In genomic region chr10:97683556-97684357, GRCh38 we compare ENCODE assay signal across 9 cellular contexts. TPM values are rescaled to one million over a fixed set of nuclear protein-coding genes. Genes with fewer than 3 reads are reported as not detected.
DNase-seq lines count a peak whose midpoint lies in the region; ATAC-seq and TF ChIP-seq lines count a peak whose summit lies in the region.
"Had no signal": no experiment of that assay in that cellular context is flagged by ENCODE, and none has a peak within 500 bp of the region (broad histone marks: within the 10 kb centered on the region; RNA-seq: fewer than 3 reads in every experiment).

No MANE protein-coding gene starts in this region.

- DNase-seq in Calu3 (peak; percentile 20), PC-9 (peak; percentile 43 to 56), epithelial cell of esophagus (ENCODE audit: low read depth) (peak; percentile 61), osteocyte (ENCODE audit: extremely low spot score, unreplicated experiment) (no peak), NAMALWA (ENCODE audit: low spot score) (no peak), RPMI8226 (no peak)
- DNase-seq in effector CD8-positive, alpha-beta T cell (lab: John Stamatoyannopoulos, UW), result no peak
- DNase-seq: NCI-H1436 had no signal

- H3K9me3 Mint-ChIP-seq in Calu3 (ENCODE audit: low read depth, unreplicated experiment) (no peaks in the 10 kb centered on the region), osteocyte (ENCODE audit: unreplicated experiment) (no peaks in the 10 kb centered on the region)

- POLR2A ChIA-PET in PC-9 (lab: Charles Lee; ENCODE audit: unreplicated experiment), result interaction anchor here (0.5 to 0.8 kb wide), 3 partner anchors 31 to 60 kb away, joined by 3 to 7 read pairs (median 5); no protein-coding TSS in a partner anchor

- H3K27ac Mint-ChIP-seq in Calu3 (ENCODE audit: unreplicated experiment) (peak overlapping the region; percentile 44), osteocyte (ENCODE audit: unreplicated experiment) (peak overlapping the region; percentile 47)

- TF ChIP-seq CTCF in Calu3 (IDR thresholded peaks at IDR 0.05; ENCODE audit: unreplicated experiment) (no peak), PC-9 (conservative IDR thresholded peaks at IDR 0.05) (no peak), epithelial cell of esophagus (IDR thresholded peaks at IDR 0.05; ENCODE audit: insufficient read depth, low read depth, low read length, missing control alignments) (peak; percentile 8), osteocyte (IDR thresholded peaks at IDR 0.05) (no peak)

- H3K79me2 ChIP-seq in PC-9 (ENCODE audit: low read depth), result peaks cover 60% of the 10 kb centered on the region

- H3K4me3 Mint-ChIP-seq in Calu3 (ENCODE audit: low read depth, unreplicated experiment) (peak overlapping the region; percentile 73), osteocyte (ENCODE audit: unreplicated experiment) (no peak overlapping the region)

- no peaks in the 10 kb centered on the region for H3K27me3 ChIP-seq in PC-9 (ENCODE audit: insufficient read depth, low read depth)

- CTCF ChIA-PET in Calu3 (lab: Charles Lee) (interaction anchor here (1.1 to 2.2 kb wide), 3 partner anchors 10 to 30 kb away, joined by 3 to 9 read pairs (median 7); partner anchors contain the start of gene MARVELD1), PC-9 (lab: Charles Lee) (interaction anchor here (0.7 to 1.1 kb wide), 2 partner anchors 18 to 109 kb away, joined by 3 to 4 read pairs; no protein-coding TSS in a partner anchor)

- no peaks in the 10 kb centered on the region for H3K36me3 ChIP-seq in PC-9 (ENCODE audit: low read depth)

- H3K4me1 ChIP-seq in PC-9 (replicated peaks; ENCODE audit: insufficient read depth), result peaks cover 39% of the 10 kb centered on the region

- no peak for ATAC-seq in HG03175 (IDR thresholded peaks at IDR 0.05; ENCODE audit: unreplicated experiment)

- no peak overlapping the region for H2AFZ ChIP-seq in PC-9

- no peaks in the 10 kb centered on the region for H4K20me1 ChIP-seq in PC-9 (ENCODE audit: insufficient read depth)

- peak overlapping the region; percentile 84 for H3K4me2 ChIP-seq in PC-9

- H3K9me2 ChIP-seq in PC-9 (ENCODE audit: insufficient read depth), result no peaks in the 10 kb centered on the region

- no peaks in the 10 kb centered on the region for H3K9me3 ChIP-seq in PC-9 (ENCODE audit: insufficient read depth, low read depth)

- peak overlapping the region; percentile 63 for H3K27ac ChIP-seq in PC-9

- intact Hi-C loops in Calu3 (cut with micrococcal nuclease; ENCODE audit: unreplicated experiment), result no loop called here
- intact Hi-C loops in PC-9 (cut with micrococcal nuclease; ENCODE audit: unreplicated experiment), result loop anchor here (10.0 kb wide), 1 partner anchor 201 kb away; no protein-coding TSS in a partner anchor

- peaks cover 36% of the 10 kb centered on the region for H3F3A ChIP-seq in PC-9 (ENCODE audit: insufficient read depth, low read depth)

- H3K4me1 Mint-ChIP-seq in Calu3 (ENCODE audit: low read depth, unreplicated experiment) (peaks cover 22% of the 10 kb centered on the region), osteocyte (ENCODE audit: unreplicated experiment) (peaks cover 47% of the 10 kb centered on the region)

- BruUV-seq in Calu3 (replicated peaks; lab: Mats Ljungman, UMichigan) (no TSS peak), PC-9 (replicated peaks; lab: Mats Ljungman, UMichigan) (no TSS peak)

- peaks cover 27% of the 10 kb centered on the region for H3K36me3 Mint-ChIP-seq in Calu3 (ENCODE audit: insufficient read depth, unreplicated experiment)
- H3K36me3 Mint-ChIP-seq in osteocyte (ENCODE audit: unreplicated experiment), result no peaks in the 10 kb centered on the region

- H3K4me3 ChIP-seq in PC-9 (peak overlapping the region; percentile 39; the same call in 1 of the 2 replicates), epithelial cell of esophagus (ENCODE audit: low read length) (peak overlapping the region; percentile 99)

- H3K27me3 Mint-ChIP-seq in Calu3 (ENCODE audit: unreplicated experiment) (no peaks in the 10 kb centered on the region), osteocyte (ENCODE audit: unreplicated experiment) (no peaks in the 10 kb centered on the region)

RNA-seq across cellular contexts. Expression of gene AVPI1, which starts 3.3 kb away (rescaled TPM):
- 16.9 and 25.6 TPM in 2 replicates for total RNA-seq in Calu3 (2022)
- total RNA-seq in PC-9 (2021), result 20.5 and 22.4 TPM in 2 replicates
- total RNA-seq in osteocyte, result 4.5 and 5.7 TPM in 2 replicates

RNA-seq across cellular contexts. Expression of gene MARVELD1, which starts 29.8 kb away (rescaled TPM):
- total RNA-seq in Calu3 (2022) (18.1 and 20.2 TPM in 2 replicates), PC-9 (2021) (33.1 and 40.1 TPM in 2 replicates), osteocyte (107 and 111 TPM in 2 replicates)

RNA-seq across cellular contexts. Expression of gene PI4K2A, which starts 43.3 kb away (rescaled TPM):
- total RNA-seq in Calu3 (2022), result 12.6 and 13.0 TPM in 2 replicates
- 16.0 and 20.3 TPM in 2 replicates for total RNA-seq in PC-9 (2021)
- total RNA-seq in osteocyte, result 22.0 and 22.1 TPM in 2 replicates

RNA-seq across cellular contexts. Expression of gene MORN4, which starts 50.5 kb away (rescaled TPM):
- total RNA-seq in Calu3 (2022) (5.5 and 6.2 TPM in 2 replicates), PC-9 (2021) (10.0 and 10.6 TPM in 2 replicates), osteocyte (13.1 and 13.3 TPM in 2 replicates)

RNA-seq across cellular contexts. Expression of gene ZFYVE27, which starts 53.2 kb away (rescaled TPM):
- total RNA-seq in Calu3 (2022) (28.3 and 30.0 TPM in 2 replicates), PC-9 (2021) (21.6 and 24.7 TPM in 2 replicates), osteocyte (22.5 and 27.0 TPM in 2 replicates)

Comparison
In these comparisons a context has a peak if more than half of its experiments do, and no peak if none do; other contexts are left out.
1. DNase-seq: peak in Calu3 (single experiment), PC-9 (2 of 2) and epithelial cell of esophagus (single experiment); none in osteocyte (single experiment), effector CD8-positive, alpha-beta T cell (single experiment), NAMALWA (single experiment) and RPMI8226 (single experiment).